1 cellular context compared by ENCODE assay signal in genomic region chr1:180167721-180168467, GRCh38.
TF ChIP-seq lines count a peak whose summit lies in the region.

No MANE protein-coding gene starts in this region.

TF ChIP-seq in HepG2, 621 proteins besides CTCF, POLR2A, EP300 and RAD21 (continued from another document and continues in another):
- TF ChIP-seq AHDC1 (CRISPR knock-in tag; IDR thresholded peaks at IDR 0.05; ENCODE audit: borderline replicate concordance) (no peak), TFE3 (CRISPR knock-in tag; IDR thresholded peaks at IDR 0.05) (no peak), FOSL2 (CRISPR knock-in tag; IDR thresholded peaks at IDR 0.05) (peak; percentile 87), ZBTB8A (CRISPR knock-in tag; IDR thresholded peaks at IDR 0.05; ENCODE audit: borderline replicate concordance, low read depth) (no peak), ZUFSP (CRISPR knock-in tag; IDR thresholded peaks at IDR 0.05; ENCODE audit: borderline replicate concordance) (no peak), ZNF562 (CRISPR knock-in tag; IDR thresholded peaks at IDR 0.05; ENCODE audit: borderline replicate concordance) (no peak), ZNF101 (CRISPR knock-in tag; IDR thresholded peaks at IDR 0.05; ENCODE audit: borderline replicate concordance, low read depth) (no peak), ZBTB14 (CRISPR knock-in tag; IDR thresholded peaks at IDR 0.05) (no peak), CSRNP1 (CRISPR knock-in tag; IDR thresholded peaks at IDR 0.05) (no peak), ZFP1 (CRISPR knock-in tag; IDR thresholded peaks at IDR 0.05) (no peak), RFXAP (CRISPR knock-in tag; IDR thresholded peaks at IDR 0.05; ENCODE audit: borderline replicate concordance) (no peak), HIC2 (CRISPR knock-in tag; IDR thresholded peaks at IDR 0.05; ENCODE audit: low read depth) (peak; percentile 65; the same call in 1 of the 2 replicates), ZIK1 (CRISPR knock-in tag; IDR thresholded peaks at IDR 0.05; ENCODE audit: borderline replicate concordance, low read depth) (no peak), ZNF317 (CRISPR knock-in tag; IDR thresholded peaks at IDR 0.05) (no peak), ZNF674 (CRISPR knock-in tag; IDR thresholded peaks at IDR 0.05; ENCODE audit: low read depth) (no peak), MAFK (conservative IDR thresholded peaks at IDR 0.05 in 1 of 2, IDR thresholded peaks at IDR 0.05 in 1 of 2; ENCODE audit: low read length in 2 of 2) (no peak), HNF1B (CRISPR knock-in tag; IDR thresholded peaks at IDR 0.05) (no peak), SNAPC5 (CRISPR knock-in tag; IDR thresholded peaks at IDR 0.05; ENCODE audit: borderline replicate concordance) (no peak), ZNF772 (CRISPR knock-in tag; IDR thresholded peaks at IDR 0.05) (no peak), YY1 (IDR thresholded peaks at IDR 0.05; ENCODE audit: insufficient read depth, insufficient replicate concordance, low read depth, low read length) (peak; percentile 6), DNMT1 (CRISPR knock-in tag; IDR thresholded peaks at IDR 0.05) (no peak), ZBTB26 (CRISPR knock-in tag; IDR thresholded peaks at IDR 0.05; ENCODE audit: borderline replicate concordance) (peak; percentile 8; the same call in 1 of the 2 replicates), ZNF550 (CRISPR knock-in tag; IDR thresholded peaks at IDR 0.05; ENCODE audit: borderline replicate concordance) (no peak), ZNF644 (CRISPR knock-in tag; IDR thresholded peaks at IDR 0.05; ENCODE audit: low read depth) (no peak), AKAP8 (CRISPR knock-in tag; IDR thresholded peaks at IDR 0.05) (no peak), ZNF776 (CRISPR knock-in tag; IDR thresholded peaks at IDR 0.05) (no peak), ZNF552 (CRISPR knock-in tag; IDR thresholded peaks at IDR 0.05; ENCODE audit: borderline replicate concordance) (no peak), ZBTB4 (CRISPR knock-in tag; IDR thresholded peaks at IDR 0.05; ENCODE audit: borderline replicate concordance) (no peak), TEAD3 (CRISPR knock-in tag; optimal IDR thresholded peaks at IDR 0.05; ENCODE audit: borderline replicate concordance) (no peak), ZNF569 (CRISPR knock-in tag; IDR thresholded peaks at IDR 0.05; ENCODE audit: borderline replicate concordance) (no peak), SALL2 (CRISPR knock-in tag; IDR thresholded peaks at IDR 0.05) (no peak)
